1 cellular context compared by ENCODE assay signal in the genomic region with DNA sequence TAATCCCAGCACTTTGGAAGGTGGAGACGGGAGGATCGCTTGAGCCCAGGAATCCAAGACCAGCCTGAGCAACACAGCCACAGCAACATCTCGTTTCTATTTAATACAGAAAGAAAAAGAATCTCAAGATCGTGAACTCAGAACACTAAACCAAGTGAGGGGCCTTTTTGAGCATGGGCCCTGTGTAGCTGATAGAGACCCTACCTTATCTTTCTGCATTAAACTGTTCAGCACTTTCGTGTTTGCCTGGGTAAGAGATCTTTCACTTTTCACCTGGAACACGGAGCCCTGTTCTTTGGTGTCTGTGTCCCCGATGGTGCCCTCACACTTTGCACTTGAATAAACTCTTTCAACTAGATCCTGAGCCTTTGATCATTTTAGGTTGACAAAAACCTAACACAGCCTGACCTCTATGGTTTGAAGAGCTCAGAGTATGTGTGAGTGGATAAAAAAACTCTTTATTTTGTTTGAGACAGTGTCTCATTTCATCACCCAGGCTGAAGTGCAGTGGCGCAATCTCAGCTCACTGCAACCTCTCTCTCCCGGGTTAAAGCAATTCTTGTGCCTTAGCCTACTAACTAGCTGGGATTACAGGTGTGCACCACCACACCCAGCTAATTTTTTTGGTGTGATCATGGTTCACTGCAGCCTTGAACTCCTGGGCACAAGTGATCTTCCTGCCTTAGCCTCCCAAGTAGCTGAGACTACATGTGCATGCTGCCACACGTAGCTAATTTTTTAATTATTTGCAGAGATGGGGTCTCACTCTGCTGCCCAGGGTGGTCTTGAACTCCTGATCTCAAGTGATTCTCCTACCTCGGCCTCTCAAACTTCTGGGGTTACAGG.
TF ChIP-seq lines count a peak whose summit lies in the region.

No MANE protein-coding gene starts in this region.

TF ChIP-seq in HepG2, 621 proteins besides CTCF, POLR2A, EP300 and RAD21 (continued from another document and continues in another):
- TF ChIP-seq, protein P1, sequence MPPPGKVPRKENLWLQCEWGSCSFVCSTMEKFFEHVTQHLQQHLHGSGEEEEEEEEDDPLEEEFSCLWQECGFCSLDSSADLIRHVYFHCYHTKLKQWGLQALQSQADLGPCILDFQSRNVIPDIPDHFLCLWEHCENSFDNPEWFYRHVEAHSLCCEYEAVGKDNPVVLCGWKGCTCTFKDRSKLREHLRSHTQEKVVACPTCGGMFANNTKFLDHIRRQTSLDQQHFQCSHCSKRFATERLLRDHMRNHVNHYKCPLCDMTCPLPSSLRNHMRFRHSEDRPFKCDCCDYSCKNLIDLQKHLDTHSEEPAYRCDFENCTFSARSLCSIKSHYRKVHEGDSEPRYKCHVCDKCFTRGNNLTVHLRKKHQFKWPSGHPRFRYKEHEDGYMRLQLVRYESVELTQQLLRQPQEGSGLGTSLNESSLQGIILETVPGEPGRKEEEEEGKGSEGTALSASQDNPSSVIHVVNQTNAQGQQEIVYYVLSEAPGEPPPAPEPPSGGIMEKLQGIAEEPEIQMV (CRISPR knock-in tag; IDR thresholded peaks at IDR 0.05; ENCODE audit: low read depth): peak; percentile 52; the same call in 1 of the 2 replicates
- 0 out of 2 replicates have a peak, but pooled peaks have one; percentile 24 for TF ChIP-seq ZSCAN12 (CRISPR knock-in tag; IDR thresholded peaks at IDR 0.05)
- TF ChIP-seq, protein P2, sequence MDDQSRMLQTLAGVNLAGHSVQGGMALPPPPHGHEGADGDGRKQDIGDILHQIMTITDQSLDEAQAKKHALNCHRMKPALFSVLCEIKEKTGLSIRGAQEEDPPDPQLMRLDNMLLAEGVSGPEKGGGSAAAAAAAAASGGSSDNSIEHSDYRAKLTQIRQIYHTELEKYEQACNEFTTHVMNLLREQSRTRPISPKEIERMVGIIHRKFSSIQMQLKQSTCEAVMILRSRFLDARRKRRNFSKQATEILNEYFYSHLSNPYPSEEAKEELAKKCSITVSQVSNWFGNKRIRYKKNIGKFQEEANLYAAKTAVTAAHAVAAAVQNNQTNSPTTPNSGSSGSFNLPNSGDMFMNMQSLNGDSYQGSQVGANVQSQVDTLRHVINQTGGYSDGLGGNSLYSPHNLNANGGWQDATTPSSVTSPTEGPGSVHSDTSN (CRISPR knock-in tag; IDR thresholded peaks at IDR 0.05; ENCODE audit: borderline replicate concordance): no peak
- TF ChIP-seq ZNF720 (CRISPR knock-in tag; IDR thresholded peaks at IDR 0.05): no peak
- no peak; the same call in 1 of the 2 replicates for TF ChIP-seq REL (CRISPR knock-in tag; conservative IDR thresholded peaks at IDR 0.05)
- TF ChIP-seq AKAP8 (CRISPR knock-in tag; IDR thresholded peaks at IDR 0.05): peak; percentile 74; the same call in 1 of the 2 replicates
- TF ChIP-seq, protein P3, sequence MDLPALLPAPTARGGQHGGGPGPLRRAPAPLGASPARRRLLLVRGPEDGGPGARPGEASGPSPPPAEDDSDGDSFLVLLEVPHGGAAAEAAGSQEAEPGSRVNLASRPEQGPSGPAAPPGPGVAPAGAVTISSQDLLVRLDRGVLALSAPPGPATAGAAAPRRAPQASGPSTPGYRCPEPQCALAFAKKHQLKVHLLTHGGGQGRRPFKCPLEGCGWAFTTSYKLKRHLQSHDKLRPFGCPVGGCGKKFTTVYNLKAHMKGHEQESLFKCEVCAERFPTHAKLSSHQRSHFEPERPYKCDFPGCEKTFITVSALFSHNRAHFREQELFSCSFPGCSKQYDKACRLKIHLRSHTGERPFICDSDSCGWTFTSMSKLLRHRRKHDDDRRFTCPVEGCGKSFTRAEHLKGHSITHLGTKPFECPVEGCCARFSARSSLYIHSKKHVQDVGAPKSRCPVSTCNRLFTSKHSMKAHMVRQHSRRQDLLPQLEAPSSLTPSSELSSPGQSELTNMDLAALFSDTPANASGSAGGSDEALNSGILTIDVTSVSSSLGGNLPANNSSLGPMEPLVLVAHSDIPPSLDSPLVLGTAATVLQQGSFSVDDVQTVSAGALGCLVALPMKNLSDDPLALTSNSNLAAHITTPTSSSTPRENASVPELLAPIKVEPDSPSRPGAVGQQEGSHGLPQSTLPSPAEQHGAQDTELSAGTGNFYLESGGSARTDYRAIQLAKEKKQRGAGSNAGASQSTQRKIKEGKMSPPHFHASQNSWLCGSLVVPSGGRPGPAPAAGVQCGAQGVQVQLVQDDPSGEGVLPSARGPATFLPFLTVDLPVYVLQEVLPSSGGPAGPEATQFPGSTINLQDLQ (CRISPR knock-in tag; IDR thresholded peaks at IDR 0.05): peak; percentile 70
- no peak for TF ChIP-seq CENPX (CRISPR knock-in tag; IDR thresholded peaks at IDR 0.05)
- TF ChIP-seq PHF21A (CRISPR knock-in tag; IDR thresholded peaks at IDR 0.05): peak; percentile 99
- TF ChIP-seq, protein P4, sequence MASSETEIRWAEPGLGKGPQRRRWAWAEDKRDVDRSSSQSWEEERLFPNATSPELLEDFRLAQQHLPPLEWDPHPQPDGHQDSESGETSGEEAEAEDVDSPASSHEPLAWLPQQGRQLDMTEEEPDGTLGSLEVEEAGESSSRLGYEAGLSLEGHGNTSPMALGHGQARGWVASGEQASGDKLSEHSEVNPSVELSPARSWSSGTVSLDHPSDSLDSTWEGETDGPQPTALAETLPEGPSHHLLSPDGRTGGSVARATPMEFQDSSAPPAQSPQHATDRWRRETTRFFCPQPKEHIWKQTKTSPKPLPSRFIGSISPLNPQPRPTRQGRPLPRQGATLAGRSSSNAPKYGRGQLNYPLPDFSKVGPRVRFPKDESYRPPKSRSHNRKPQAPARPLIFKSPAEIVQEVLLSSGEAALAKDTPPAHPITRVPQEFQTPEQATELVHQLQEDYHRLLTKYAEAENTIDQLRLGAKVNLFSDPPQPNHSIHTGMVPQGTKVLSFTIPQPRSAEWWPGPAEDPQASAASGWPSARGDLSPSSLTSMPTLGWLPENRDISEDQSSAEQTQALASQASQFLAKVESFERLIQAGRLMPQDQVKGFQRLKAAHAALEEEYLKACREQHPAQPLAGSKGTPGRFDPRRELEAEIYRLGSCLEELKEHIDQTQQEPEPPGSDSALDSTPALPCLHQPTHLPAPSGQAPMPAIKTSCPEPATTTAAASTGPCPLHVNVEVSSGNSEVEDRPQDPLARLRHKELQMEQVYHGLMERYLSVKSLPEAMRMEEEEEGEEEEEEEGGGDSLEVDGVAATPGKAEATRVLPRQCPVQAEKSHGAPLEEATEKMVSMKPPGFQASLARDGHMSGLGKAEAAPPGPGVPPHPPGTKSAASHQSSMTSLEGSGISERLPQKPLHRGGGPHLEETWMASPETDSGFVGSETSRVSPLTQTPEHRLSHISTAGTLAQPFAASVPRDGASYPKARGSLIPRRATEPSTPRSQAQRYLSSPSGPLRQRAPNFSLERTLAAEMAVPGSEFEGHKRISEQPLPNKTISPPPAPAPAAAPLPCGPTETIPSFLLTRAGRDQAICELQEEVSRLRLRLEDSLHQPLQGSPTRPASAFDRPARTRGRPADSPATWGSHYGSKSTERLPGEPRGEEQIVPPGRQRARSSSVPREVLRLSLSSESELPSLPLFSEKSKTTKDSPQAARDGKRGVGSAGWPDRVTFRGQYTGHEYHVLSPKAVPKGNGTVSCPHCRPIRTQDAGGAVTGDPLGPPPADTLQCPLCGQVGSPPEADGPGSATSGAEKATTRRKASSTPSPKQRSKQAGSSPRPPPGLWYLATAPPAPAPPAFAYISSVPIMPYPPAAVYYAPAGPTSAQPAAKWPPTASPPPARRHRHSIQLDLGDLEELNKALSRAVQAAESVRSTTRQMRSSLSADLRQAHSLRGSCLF (CRISPR knock-in tag; IDR thresholded peaks at IDR 0.05; ENCODE audit: borderline replicate concordance): no peak
- TF ChIP-seq, protein P5, sequence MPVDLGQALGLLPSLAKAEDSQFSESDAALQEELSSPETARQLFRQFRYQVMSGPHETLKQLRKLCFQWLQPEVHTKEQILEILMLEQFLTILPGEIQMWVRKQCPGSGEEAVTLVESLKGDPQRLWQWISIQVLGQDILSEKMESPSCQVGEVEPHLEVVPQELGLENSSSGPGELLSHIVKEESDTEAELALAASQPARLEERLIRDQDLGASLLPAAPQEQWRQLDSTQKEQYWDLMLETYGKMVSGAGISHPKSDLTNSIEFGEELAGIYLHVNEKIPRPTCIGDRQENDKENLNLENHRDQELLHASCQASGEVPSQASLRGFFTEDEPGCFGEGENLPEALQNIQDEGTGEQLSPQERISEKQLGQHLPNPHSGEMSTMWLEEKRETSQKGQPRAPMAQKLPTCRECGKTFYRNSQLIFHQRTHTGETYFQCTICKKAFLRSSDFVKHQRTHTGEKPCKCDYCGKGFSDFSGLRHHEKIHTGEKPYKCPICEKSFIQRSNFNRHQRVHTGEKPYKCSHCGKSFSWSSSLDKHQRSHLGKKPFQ (CRISPR knock-in tag; IDR thresholded peaks at IDR 0.05; ENCODE audit: insufficient replicate concordance): peak; percentile 97
- no peak for TF ChIP-seq GTF3A (CRISPR knock-in tag; conservative IDR thresholded peaks at IDR 0.05)
- peak; percentile 98 for TF ChIP-seq PPARG (CRISPR knock-in tag; conservative IDR thresholded peaks at IDR 0.05)
- no peak for TF ChIP-seq SRSF4 (IDR thresholded peaks at IDR 0.05; ENCODE audit: low read depth, low read length, poor library complexity, severe bottlenecking)
- TF ChIP-seq, protein P6, sequence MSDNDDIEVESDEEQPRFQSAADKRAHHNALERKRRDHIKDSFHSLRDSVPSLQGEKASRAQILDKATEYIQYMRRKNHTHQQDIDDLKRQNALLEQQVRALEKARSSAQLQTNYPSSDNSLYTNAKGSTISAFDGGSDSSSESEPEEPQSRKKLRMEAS (IDR thresholded peaks at IDR 0.05): peak; percentile 75
- no peak for TF ChIP-seq FOXA1 (IDR thresholded peaks at IDR 0.05)
- TF ChIP-seq FOXA1 (CRISPR knock-in tag; IDR thresholded peaks at IDR 0.05): peak; percentile 82
- peak; percentile 100 for TF ChIP-seq RCOR2 (CRISPR knock-in tag; IDR thresholded peaks at IDR 0.05)
- TF ChIP-seq ZFP62 (CRISPR knock-in tag; IDR thresholded peaks at IDR 0.05): no peak
- no peak for TF ChIP-seq ZFP36 (IDR thresholded peaks at IDR 0.05; ENCODE audit: borderline replicate concordance, low read depth, low read length, partially characterized antibody)
- TF ChIP-seq ZNF382 (CRISPR knock-in tag; IDR thresholded peaks at IDR 0.05; ENCODE audit: borderline replicate concordance): no peak
- no peak for TF ChIP-seq CBX2 (IDR thresholded peaks at IDR 0.05; ENCODE audit: low read depth, low read length)
- TF ChIP-seq CBX2 (CRISPR knock-in tag; IDR thresholded peaks at IDR 0.05; ENCODE audit: low read depth): no peak
- TF ChIP-seq ZNF17 (CRISPR knock-in tag; IDR thresholded peaks at IDR 0.05): no peak
- TF ChIP-seq PAX8 (CRISPR knock-in tag; IDR thresholded peaks at IDR 0.05; ENCODE audit: borderline replicate concordance): no peak
- TF ChIP-seq ZNF432 (CRISPR knock-in tag; IDR thresholded peaks at IDR 0.05; ENCODE audit: borderline replicate concordance): peak; percentile 70; the same call in 1 of the 2 replicates
- peak; percentile 60 for TF ChIP-seq MYC (CRISPR knock-in tag; IDR thresholded peaks at IDR 0.05; ENCODE audit: borderline replicate concordance)
- TF ChIP-seq ZNF333 (CRISPR knock-in tag; IDR thresholded peaks at IDR 0.05; ENCODE audit: borderline replicate concordance): 0 out of 2 replicates have a peak, but pooled peaks have one; percentile 36
- TF ChIP-seq NCOA5 (CRISPR knock-in tag; IDR thresholded peaks at IDR 0.05): no peak
- TF ChIP-seq ZNF354B (CRISPR knock-in tag; IDR thresholded peaks at IDR 0.05): peak; percentile 94; the same call in 1 of the 2 replicates
- TF ChIP-seq ZNF234 (CRISPR knock-in tag; conservative IDR thresholded peaks at IDR 0.05): peak; percentile 92
- TF ChIP-seq ZNF724P (CRISPR knock-in tag; IDR thresholded peaks at IDR 0.05; ENCODE audit: borderline replicate concordance): peak; percentile 51; the same call in 1 of the 2 replicates
- TF ChIP-seq RARG (CRISPR knock-in tag; IDR thresholded peaks at IDR 0.05; ENCODE audit: low read depth): no peak
- TF ChIP-seq, protein P7, sequence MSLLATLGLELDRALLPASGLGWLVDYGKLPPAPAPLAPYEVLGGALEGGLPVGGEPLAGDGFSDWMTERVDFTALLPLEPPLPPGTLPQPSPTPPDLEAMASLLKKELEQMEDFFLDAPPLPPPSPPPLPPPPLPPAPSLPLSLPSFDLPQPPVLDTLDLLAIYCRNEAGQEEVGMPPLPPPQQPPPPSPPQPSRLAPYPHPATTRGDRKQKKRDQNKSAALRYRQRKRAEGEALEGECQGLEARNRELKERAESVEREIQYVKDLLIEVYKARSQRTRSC (CRISPR knock-in tag; IDR thresholded peaks at IDR 0.05; ENCODE audit: low read depth): 0 out of 2 replicates have a peak, but pooled peaks have one; percentile 9
- no peak; the same call in 1 of the 2 replicates for TF ChIP-seq ZNF251 (CRISPR knock-in tag; IDR thresholded peaks at IDR 0.05)
- peak; percentile 97 for TF ChIP-seq DPF2 (CRISPR knock-in tag; IDR thresholded peaks at IDR 0.05; ENCODE audit: borderline replicate concordance, low read depth)
- no peak; the same call in none of the 2 replicates for TF ChIP-seq ZNF746 (CRISPR knock-in tag; IDR thresholded peaks at IDR 0.05)
- peak; percentile 99 for TF ChIP-seq HMG20A (CRISPR knock-in tag; IDR thresholded peaks at IDR 0.05; ENCODE audit: borderline replicate concordance)
- no peak; the same call in 1 of the 2 replicates for TF ChIP-seq ZNF20 (CRISPR knock-in tag; IDR thresholded peaks at IDR 0.05)
- TF ChIP-seq, protein P8, sequence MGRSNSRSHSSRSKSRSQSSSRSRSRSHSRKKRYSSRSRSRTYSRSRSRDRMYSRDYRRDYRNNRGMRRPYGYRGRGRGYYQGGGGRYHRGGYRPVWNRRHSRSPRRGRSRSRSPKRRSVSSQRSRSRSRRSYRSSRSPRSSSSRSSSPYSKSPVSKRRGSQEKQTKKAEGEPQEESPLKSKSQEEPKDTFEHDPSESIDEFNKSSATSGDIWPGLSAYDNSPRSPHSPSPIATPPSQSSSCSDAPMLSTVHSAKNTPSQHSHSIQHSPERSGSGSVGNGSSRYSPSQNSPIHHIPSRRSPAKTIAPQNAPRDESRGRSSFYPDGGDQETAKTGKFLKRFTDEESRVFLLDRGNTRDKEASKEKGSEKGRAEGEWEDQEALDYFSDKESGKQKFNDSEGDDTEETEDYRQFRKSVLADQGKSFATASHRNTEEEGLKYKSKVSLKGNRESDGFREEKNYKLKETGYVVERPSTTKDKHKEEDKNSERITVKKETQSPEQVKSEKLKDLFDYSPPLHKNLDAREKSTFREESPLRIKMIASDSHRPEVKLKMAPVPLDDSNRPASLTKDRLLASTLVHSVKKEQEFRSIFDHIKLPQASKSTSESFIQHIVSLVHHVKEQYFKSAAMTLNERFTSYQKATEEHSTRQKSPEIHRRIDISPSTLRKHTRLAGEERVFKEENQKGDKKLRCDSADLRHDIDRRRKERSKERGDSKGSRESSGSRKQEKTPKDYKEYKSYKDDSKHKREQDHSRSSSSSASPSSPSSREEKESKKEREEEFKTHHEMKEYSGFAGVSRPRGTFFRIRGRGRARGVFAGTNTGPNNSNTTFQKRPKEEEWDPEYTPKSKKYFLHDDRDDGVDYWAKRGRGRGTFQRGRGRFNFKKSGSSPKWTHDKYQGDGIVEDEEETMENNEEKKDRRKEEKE (IDR thresholded peaks at IDR 0.05): no peak
- peak; percentile 78; the same call in 1 of the 2 replicates for TF ChIP-seq SATB2 (CRISPR knock-in tag; IDR thresholded peaks at IDR 0.05)
- no peak for TF ChIP-seq ZNF546 (CRISPR knock-in tag; conservative IDR thresholded peaks at IDR 0.05)
- peak; percentile 75 for TF ChIP-seq ZC3H13 (CRISPR knock-in tag; IDR thresholded peaks at IDR 0.05)
- 0 out of 2 replicates have a peak, but pooled peaks have one; percentile 24 for TF ChIP-seq ZNF253 (CRISPR knock-in tag; IDR thresholded peaks at IDR 0.05; ENCODE audit: borderline replicate concordance)
- peak; percentile 81; the same call in 1 of the 2 replicates for TF ChIP-seq CCDC6 (CRISPR knock-in tag; IDR thresholded peaks at IDR 0.05)
- TF ChIP-seq ZNF792 (CRISPR knock-in tag; IDR thresholded peaks at IDR 0.05): peak; percentile 98
- peak; percentile 82 for TF ChIP-seq RFXANK (CRISPR knock-in tag; IDR thresholded peaks at IDR 0.05)
